Comparison of ENCODE assay signal across 21 cellular contexts in genomic region chr20:57309544-57310115, GRCh38. TPM values are rescaled to one million over a fixed set of nuclear protein-coding genes. Genes with fewer than 3 reads are reported as not detected.
"Had no signal": no experiment of that assay in that cellular context is flagged by ENCODE, and none has a peak within 500 bp of the region (broad histone marks: within the 10 kb centered on the region; RNA-seq: fewer than 3 reads in every experiment).

No MANE protein-coding gene starts in this region.

- ATAC-seq: activated CD4-positive, alpha-beta T cell treated with anti-CD3 and anti-CD28 coated beads for 36 hours; left lung; stimulated activated naive CD8-positive, alpha-beta T cell treated with anti-CD3 and anti-CD28 coated beads, Interleukin-15, Interleukin-2, amounts not matched to agents 100 U/mL and 50 U/mL, for 24 hours; WTC11 had no signal

- H3K36me3 Mint-ChIP-seq: activated naive CD8-positive, alpha-beta T cell treated with anti-CD3 and anti-CD28 coated beads for 36 hours; WTC11 had no signal

- H3K4me3 ChIP-seq: cardiac muscle cell, dorsolateral prefrontal cortex, left lung, right atrium auricular region, tibial nerve had no signal

- H3K27me3 ChIP-seq: cardiac muscle cell, right atrium auricular region, tibial nerve had no signal

- H3K9me3 ChIP-seq: left lung, right atrium auricular region, tibial nerve had no signal

- H3K27ac Mint-ChIP-seq: activated CD4-positive, alpha-beta T cell treated with anti-CD3 and anti-CD28 coated beads for 36 hours; activated naive CD8-positive, alpha-beta T cell treated with anti-CD3 and anti-CD28 coated beads for 36 hours; progenitor cell of endocrine pancreas; T-helper 2 cell treated with Interferon-gamma antibody and Interleukin-4, amounts not matched to agents 5 μg/mL and 100 μg/mL, for 36 hours; WTC11 had no signal

- H3K36me3 ChIP-seq: cardiac muscle cell, left lung, right atrium auricular region, tibial nerve had no signal

- DNase-seq: activated CD4-positive, alpha-beta T cell treated with anti-CD3 and anti-CD28 coated beads for 36 hours; activated CD4-positive, alpha-beta T cell treated with anti-CD3 and anti-CD28 coated beads, Interleukin-2, amount 50 U/mL, for 48 hours; activated naive CD8-positive, alpha-beta T cell treated with anti-CD3 and anti-CD28 coated beads for 36 hours; amniotic stem cell; dorsolateral prefrontal cortex; erythroblast; left lung; stimulated activated naive CD8-positive, alpha-beta T cell treated with anti-CD3 and anti-CD28 coated beads, Interleukin-15, Interleukin-2, amounts not matched to agents 100 U/mL and 50 U/mL, for 24 hours had no signal

- H3K4me3 Mint-ChIP-seq: activated CD4-positive, alpha-beta T cell treated with anti-CD3 and anti-CD28 coated beads for 36 hours; activated naive CD8-positive, alpha-beta T cell treated with anti-CD3 and anti-CD28 coated beads for 36 hours; T-helper 2 cell treated with Interferon-gamma antibody and Interleukin-4, amounts not matched to agents 5 μg/mL and 100 μg/mL, for 36 hours; WTC11 had no signal

- H3K27me3 Mint-ChIP-seq: activated naive CD8-positive, alpha-beta T cell treated with anti-CD3 and anti-CD28 coated beads for 36 hours had no signal

- H3K27ac ChIP-seq: cardiac muscle cell, left lung, right atrium auricular region, tibial nerve had no signal

- H3K4me1 Mint-ChIP-seq: activated CD4-positive, alpha-beta T cell treated with anti-CD3 and anti-CD28 coated beads for 36 hours; activated naive CD8-positive, alpha-beta T cell treated with anti-CD3 and anti-CD28 coated beads for 36 hours; WTC11 had no signal

- H3K4me1 ChIP-seq: left lung, right atrium auricular region, tibial nerve had no signal

- H3K9me3 Mint-ChIP-seq: activated naive CD8-positive, alpha-beta T cell treated with anti-CD3 and anti-CD28 coated beads for 36 hours; T-helper 2 cell treated with Interferon-gamma antibody and Interleukin-4, amounts not matched to agents 5 μg/mL and 100 μg/mL, for 36 hours; WTC11 had no signal

RNA-seq across cellular contexts. Expression of gene SPO11, which starts 20.0 kb away (rescaled TPM):
- total RNA-seq: activated CD4-positive, alpha-beta T cell treated with anti-CD3 and anti-CD28 coated beads for 36 hours; activated naive CD8-positive, alpha-beta T cell treated with anti-CD3 and anti-CD28 coated beads for 36 hours; cardiac muscle cell; dorsolateral prefrontal cortex; frontal cortex; left lung; lung microvascular endothelial cell; mononuclear cell; omental fat pad; progenitor cell of endocrine pancreas; right atrium auricular region; skeletal muscle tissue; tibial nerve; WTC11 had no signal
- polyA plus RNA-seq: cardiac muscle cell, keratinocyte, neural cell had no signal

RNA-seq across cellular contexts. Expression of gene BMP7, which starts 43.2 kb away (rescaled TPM):
- total RNA-seq: activated naive CD8-positive, alpha-beta T cell treated with anti-CD3 and anti-CD28 coated beads for 36 hours; lung microvascular endothelial cell; mononuclear cell had no signal
